27 cellular contexts compared by ENCODE assay signal in genomic region chr14:25308244-25308643, GRCh38.
DNase-seq lines count a peak whose midpoint lies in the region; ATAC-seq and TF ChIP-seq lines count a peak whose summit lies in the region.
"Had no signal": no experiment of that assay in that cellular context is flagged by ENCODE, and none has a peak within 500 bp of the region (broad histone marks: within the 10 kb centered on the region; RNA-seq: fewer than 3 reads in every experiment).

No MANE protein-coding gene starts in this region.

- H3K27me3 Mint-ChIP-seq in stimulated activated memory B cell treated with anti-CD40 and anti-IgM and Interleukin-4, amounts not matched to agents 10 μg/mL and 1 μg/mL and 100 μg/mL, for 72 hours = no peaks in the 10 kb centered on the region
- H3K27me3 Mint-ChIP-seq: activated naive CD8-positive, alpha-beta T cell; stimulated activated naive CD8-positive, alpha-beta T cell treated with anti-CD3 and anti-CD28 coated beads, Interleukin-15, amount 100 ng/mL, for 72 hours had no signal

- H3K36me3 Mint-ChIP-seq in stimulated activated memory B cell treated with anti-CD40 and anti-IgM and Interleukin-4, amounts not matched to agents 10 μg/mL and 1 μg/mL and 100 μg/mL, for 72 hours = no peaks in the 10 kb centered on the region
- H3K36me3 Mint-ChIP-seq: activated naive CD8-positive, alpha-beta T cell had no signal

- H3K27ac ChIP-seq in RWPE2 (ENCODE audit: poor library complexity, severe bottlenecking) = no peak overlapping the region
- H3K27ac ChIP-seq: KMS-11, Peyer's patch, SK-N-MC had no signal

- no peaks in the 10 kb centered on the region for H3K36me3 ChIP-seq in RWPE2 (ENCODE audit: low read depth)
- H3K36me3 ChIP-seq: BE2C, Peyer's patch had no signal

- no peak for TF ChIP-seq CTCF in RWPE2 (IDR thresholded peaks at IDR 0.05; ENCODE audit: poor library complexity, severe bottlenecking)

- DNase-seq in NCI-H82 (lab: John Stamatoyannopoulos, UW) = peak; percentile 42
- DNase-seq in NCI-H82 treated with DMSO at 0.1 percent for 48 hours (lab: John Stamatoyannopoulos, UW; ENCODE audit: unreplicated experiment) = no peak
- no peak for DNase-seq in RWPE2 (ENCODE audit: low spot score)
- peak; percentile 33 for DNase-seq in iPS DF 4.7 (ENCODE audit: extremely low read depth, low spot score)
- no peak for DNase-seq in globus pallidus (ENCODE audit: low spot score)
- DNase-seq in AML-193 (lab: John Stamatoyannopoulos, UW) = no peak
- DNase-seq: activated CD4-positive, alpha-beta T cell treated with anti-CD3 and anti-CD28 coated beads, Interleukin-2, amount 50 U/mL, for 48 hours; activated CD4-positive, CD25-positive, alpha-beta regulatory T cell; activated CD8-positive, alpha-beta memory T cell treated with anti-CD3 and anti-CD28 coated beads, Interleukin-2, amount 50 U/mL, for 48 hours; BE2C; Calu3; central memory CD4-positive, alpha-beta T cell; foreskin fibroblast; kidney; NCI-H1694 treated with DMSO at 0.1 percent for 48 hours; NCI-H226; NK-92 treated with Interleukin-12 subunit alpha and Interleukin-12 subunit beta, amount 100 ng/mL, for 24 hours; Peyer's patch; stimulated activated CD4-positive, alpha-beta T cell treated with anti-CD3 and anti-CD28 coated beads, Interleukin-4, amount 100 ng/mL, for 4 hours; stimulated activated naive CD8-positive, alpha-beta T cell treated with anti-CD3 and anti-CD28 coated beads, Interleukin-15, amount 100 ng/mL, for 72 hours had no signal

- no peaks in the 10 kb centered on the region for H3K4me1 ChIP-seq in RWPE2 (ENCODE audit: insufficient read depth, poor library complexity, severe bottlenecking)
- H3K4me1 ChIP-seq: BE2C, Peyer's patch had no signal

- no peak overlapping the region for H3K4me3 ChIP-seq in RWPE2 (ENCODE audit: severe bottlenecking)
- H3K4me3 ChIP-seq: Peyer's patch, SK-N-MC had no signal

- no peaks in the 10 kb centered on the region for H3K9me3 ChIP-seq in RWPE2 (ENCODE audit: severe bottlenecking)
- H3K9me3 ChIP-seq: BE2C, Peyer's patch had no signal

- no peak overlapping the region for H3K27ac Mint-ChIP-seq in stimulated activated memory B cell treated with anti-CD40 and anti-IgM and Interleukin-4, amounts not matched to agents 10 μg/mL and 1 μg/mL and 100 μg/mL, for 72 hours
- H3K27ac Mint-ChIP-seq: activated naive CD8-positive, alpha-beta T cell; activated T-helper 2 cell treated with anti-CD3 and anti-CD28 coated beads, Interferon-gamma antibody, Interleukin-2, Interleukin-4, amounts not matched to agents 10 μg/mL and 5 μg/mL and 100 μg/mL, durations not matched to agents 14 hours and 24 hours and 36 hours; T-helper 2 cell treated with Interferon-gamma antibody and Interleukin-4, amounts not matched to agents 5 μg/mL and 100 μg/mL, for 36 hours had no signal

- no peaks in the 10 kb centered on the region for H3K27me3 ChIP-seq in RWPE2 (ENCODE audit: insufficient read depth, poor library complexity, severe bottlenecking)
- H3K27me3 ChIP-seq: BE2C, Peyer's patch had no signal

- H3K4me1 Mint-ChIP-seq in stimulated activated memory B cell treated with anti-CD40 and anti-IgM and Interleukin-4, amounts not matched to agents 10 μg/mL and 1 μg/mL and 100 μg/mL, for 72 hours = no peaks in the 10 kb centered on the region
- H3K4me1 Mint-ChIP-seq: stimulated activated naive CD8-positive, alpha-beta T cell treated with anti-CD3 and anti-CD28 coated beads, Interleukin-15, amount 100 ng/mL, for 72 hours had no signal

- peaks cover 13% of the 10 kb centered on the region for H3K9me3 Mint-ChIP-seq in stimulated activated memory B cell treated with anti-CD40 and anti-IgM and Interleukin-4, amounts not matched to agents 10 μg/mL and 1 μg/mL and 100 μg/mL, for 72 hours

- ATAC-seq in RWPE2 (ENCODE audit: low read depth) (peak; percentile 38; the same call in 2 of the 3 replicates), HG02973 (IDR thresholded peaks at IDR 0.05; ENCODE audit: unreplicated experiment) (no peak)
- ATAC-seq in stimulated activated memory B cell treated with anti-CD40 and anti-IgM and Interleukin-4, amounts not matched to agents 10 μg/mL and 1 μg/mL and 100 μg/mL, for 72 hours = peak; percentile 34
- ATAC-seq: stimulated activated naive CD8-positive, alpha-beta T cell treated with anti-CD3 and anti-CD28 coated beads, Interleukin-15, amount 100 ng/mL, for 72 hours had no signal

- no peak overlapping the region for H3K4me3 Mint-ChIP-seq in stimulated activated memory B cell treated with anti-CD40 and anti-IgM and Interleukin-4, amounts not matched to agents 10 μg/mL and 1 μg/mL and 100 μg/mL, for 72 hours
- H3K4me3 Mint-ChIP-seq: activated naive CD8-positive, alpha-beta T cell; stimulated activated naive CD8-positive, alpha-beta T cell treated with anti-CD3 and anti-CD28 coated beads, Interleukin-15, amount 100 ng/mL, for 72 hours; T-helper 2 cell treated with Interferon-gamma antibody and Interleukin-4, amounts not matched to agents 5 μg/mL and 100 μg/mL, for 36 hours had no signal

Comparison
In these comparisons a context has a peak if more than half of its experiments do, and no peak if none do; other contexts are left out.
1. DNase-seq: peak in NCI-H82 (single experiment) and iPS DF 4.7 (single experiment); none in NCI-H82 treated with DMSO at 0.1 percent for 48 hours (single experiment), RWPE2 (single experiment), globus pallidus (single experiment) and AML-193 (0 of 2).